In the genomic region with DNA sequence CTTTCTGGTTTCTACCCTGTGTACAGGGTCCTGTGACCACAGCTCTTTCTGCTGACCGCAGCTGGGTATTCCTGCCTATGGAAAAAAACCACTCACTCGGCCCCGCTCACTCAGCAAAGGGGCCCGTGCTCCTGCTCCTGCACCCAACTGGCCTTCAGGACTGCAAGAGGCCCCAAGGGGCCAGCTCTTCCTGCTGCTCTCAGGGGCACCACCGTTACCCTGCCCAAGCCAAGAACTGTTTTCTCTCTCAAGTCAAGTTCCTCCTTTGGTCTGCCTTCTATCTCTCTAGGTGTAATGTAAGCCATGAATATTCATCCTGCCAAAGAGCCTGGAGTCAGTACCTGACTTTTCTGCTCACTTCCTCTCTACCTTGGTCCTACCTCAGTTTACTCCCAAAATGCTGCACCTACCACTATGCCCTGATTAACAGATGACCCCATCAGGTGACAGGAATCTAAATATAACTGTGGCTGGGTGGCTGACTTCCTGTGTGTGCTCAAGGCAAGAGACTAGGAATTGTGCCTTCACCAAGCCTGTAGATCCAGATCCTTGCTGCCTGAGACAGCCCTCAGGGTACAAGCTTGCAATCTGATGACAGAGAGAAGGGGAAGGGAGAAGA, we compare ENCODE assay signal across 2 cellular contexts.
TF ChIP-seq lines count a peak whose summit lies in the region.

No MANE protein-coding gene starts in this region.

TF ChIP-seq in GM23338, 12 proteins besides CTCF, POLR2A, EP300 and RAD21 (continued from another document):
- no peak for TF ChIP-seq ZNF331 (CRISPR knock-in tag; IDR thresholded peaks at IDR 0.05; ENCODE audit: low read depth)
- TF ChIP-seq ZNF462 (CRISPR knock-in tag; IDR thresholded peaks at IDR 0.05) = no peak
- TF ChIP-seq, protein P1, sequence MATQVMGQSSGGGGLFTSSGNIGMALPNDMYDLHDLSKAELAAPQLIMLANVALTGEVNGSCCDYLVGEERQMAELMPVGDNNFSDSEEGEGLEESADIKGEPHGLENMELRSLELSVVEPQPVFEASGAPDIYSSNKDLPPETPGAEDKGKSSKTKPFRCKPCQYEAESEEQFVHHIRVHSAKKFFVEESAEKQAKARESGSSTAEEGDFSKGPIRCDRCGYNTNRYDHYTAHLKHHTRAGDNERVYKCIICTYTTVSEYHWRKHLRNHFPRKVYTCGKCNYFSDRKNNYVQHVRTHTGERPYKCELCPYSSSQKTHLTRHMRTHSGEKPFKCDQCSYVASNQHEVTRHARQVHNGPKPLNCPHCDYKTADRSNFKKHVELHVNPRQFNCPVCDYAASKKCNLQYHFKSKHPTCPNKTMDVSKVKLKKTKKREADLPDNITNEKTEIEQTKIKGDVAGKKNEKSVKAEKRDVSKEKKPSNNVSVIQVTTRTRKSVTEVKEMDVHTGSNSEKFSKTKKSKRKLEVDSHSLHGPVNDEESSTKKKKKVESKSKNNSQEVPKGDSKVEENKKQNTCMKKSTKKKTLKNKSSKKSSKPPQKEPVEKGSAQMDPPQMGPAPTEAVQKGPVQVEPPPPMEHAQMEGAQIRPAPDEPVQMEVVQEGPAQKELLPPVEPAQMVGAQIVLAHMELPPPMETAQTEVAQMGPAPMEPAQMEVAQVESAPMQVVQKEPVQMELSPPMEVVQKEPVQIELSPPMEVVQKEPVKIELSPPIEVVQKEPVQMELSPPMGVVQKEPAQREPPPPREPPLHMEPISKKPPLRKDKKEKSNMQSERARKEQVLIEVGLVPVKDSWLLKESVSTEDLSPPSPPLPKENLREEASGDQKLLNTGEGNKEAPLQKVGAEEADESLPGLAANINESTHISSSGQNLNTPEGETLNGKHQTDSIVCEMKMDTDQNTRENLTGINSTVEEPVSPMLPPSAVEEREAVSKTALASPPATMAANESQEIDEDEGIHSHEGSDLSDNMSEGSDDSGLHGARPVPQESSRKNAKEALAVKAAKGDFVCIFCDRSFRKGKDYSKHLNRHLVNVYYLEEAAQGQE (IDR thresholded peaks at IDR 0.05; ENCODE audit: unreplicated experiment) = no peak

TF ChIP-seq in WTC11, 78 proteins besides CTCF, POLR2A, EP300 and RAD21 (continued from another document):
- TF ChIP-seq PREB (CRISPR knock-in tag; IDR thresholded peaks at IDR 0.05; ENCODE audit: borderline replicate concordance) (no peak), NR1H2 (CRISPR knock-in tag; IDR thresholded peaks at IDR 0.05) (no peak), ZNF416 (CRISPR knock-in tag; IDR thresholded peaks at IDR 0.05) (no peak)
- TF ChIP-seq, protein P2, sequence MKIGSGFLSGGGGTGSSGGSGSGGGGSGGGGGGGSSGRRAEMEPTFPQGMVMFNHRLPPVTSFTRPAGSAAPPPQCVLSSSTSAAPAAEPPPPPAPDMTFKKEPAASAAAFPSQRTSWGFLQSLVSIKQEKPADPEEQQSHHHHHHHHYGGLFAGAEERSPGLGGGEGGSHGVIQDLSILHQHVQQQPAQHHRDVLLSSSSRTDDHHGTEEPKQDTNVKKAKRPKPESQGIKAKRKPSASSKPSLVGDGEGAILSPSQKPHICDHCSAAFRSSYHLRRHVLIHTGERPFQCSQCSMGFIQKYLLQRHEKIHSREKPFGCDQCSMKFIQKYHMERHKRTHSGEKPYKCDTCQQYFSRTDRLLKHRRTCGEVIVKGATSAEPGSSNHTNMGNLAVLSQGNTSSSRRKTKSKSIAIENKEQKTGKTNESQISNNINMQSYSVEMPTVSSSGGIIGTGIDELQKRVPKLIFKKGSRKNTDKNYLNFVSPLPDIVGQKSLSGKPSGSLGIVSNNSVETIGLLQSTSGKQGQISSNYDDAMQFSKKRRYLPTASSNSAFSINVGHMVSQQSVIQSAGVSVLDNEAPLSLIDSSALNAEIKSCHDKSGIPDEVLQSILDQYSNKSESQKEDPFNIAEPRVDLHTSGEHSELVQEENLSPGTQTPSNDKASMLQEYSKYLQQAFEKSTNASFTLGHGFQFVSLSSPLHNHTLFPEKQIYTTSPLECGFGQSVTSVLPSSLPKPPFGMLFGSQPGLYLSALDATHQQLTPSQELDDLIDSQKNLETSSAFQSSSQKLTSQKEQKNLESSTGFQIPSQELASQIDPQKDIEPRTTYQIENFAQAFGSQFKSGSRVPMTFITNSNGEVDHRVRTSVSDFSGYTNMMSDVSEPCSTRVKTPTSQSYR (CRISPR knock-in tag; IDR thresholded peaks at IDR 0.05) = no peak
